9 cellular contexts compared by ENCODE assay signal in genomic region chr13:79482271-79482970, GRCh38. TPM values are rescaled to one million over a fixed set of nuclear protein-coding genes. Genes with fewer than 3 reads are reported as not detected.
DNase-seq lines count a peak whose midpoint lies in the region; ATAC-seq and TF ChIP-seq lines count a peak whose summit lies in the region.
"Had no signal": no experiment of that assay in that cellular context is flagged by ENCODE, and none has a peak within 500 bp of the region (broad histone marks: within the 10 kb centered on the region; RNA-seq: fewer than 3 reads in every experiment).

No MANE protein-coding gene starts in this region.

- TF ChIP-seq CTCF in AG09309 (IDR thresholded peaks at IDR 0.05; ENCODE audit: control insufficient read depth, insufficient read depth, low read depth, low read length, missing control alignments): no peak
- TF ChIP-seq CTCF in IMR-90 (conservative IDR thresholded peaks at IDR 0.05; ENCODE audit: low read depth, low read length): no peak
- no peak for TF ChIP-seq CTCF in MCF 10A (IDR thresholded peaks at IDR 0.05; ENCODE audit: unreplicated experiment)
- no peak for TF ChIP-seq CTCF in mesothelial cell of epicardium (IDR thresholded peaks at IDR 0.05; ENCODE audit: unreplicated experiment)
- TF ChIP-seq CTCF in GM13976 (IDR thresholded peaks at IDR 0.05; ENCODE audit: borderline replicate concordance, control extremely low read depth, extremely low read depth, insufficient read depth, missing control alignments): no peak

- in situ Hi-C loops in IMR-90 (cut with MboI; ENCODE audit: low sequenced_read_pairs) (no loop called here), GM13976 (cut with MboI; ENCODE audit: low sequenced_read_pairs, unreplicated experiment) (no loop called here)

- H3K4me3 ChIP-seq in AG09309 (ENCODE audit: control insufficient read depth, low read depth, low read length) (peak overlapping the region; percentile 98), IMR-90 (ENCODE audit: insufficient read depth, low read depth, low read length) (peak overlapping the region; percentile 42)

- no peak overlapping the region for H3K4ac ChIP-seq in IMR-90 (ENCODE audit: low read depth, low read length)

- no peak overlapping the region for H3K27ac ChIP-seq in IMR-90 (ENCODE audit: insufficient read depth, low read length)

- peaks cover 12 to 38% of the 10 kb centered on the region in 2 experiments; a peak in 3 of 4 replicates for H3K79me1 ChIP-seq in IMR-90 (ENCODE audit: low read depth in 1 of 2, low read length in 2 of 2)

- H3K18ac ChIP-seq in IMR-90 (ENCODE audit: low read depth, low read length): no peak overlapping the region

- H3K4me1 ChIP-seq in IMR-90 (ENCODE audit: control insufficient read depth, insufficient read depth, low read length): no peaks in the 10 kb centered on the region

- no peaks in the 10 kb centered on the region for H3K9me3 ChIP-seq in IMR-90 (ENCODE audit: control insufficient read depth, insufficient read depth, low read length)

- DNase-seq in AG09309 (ENCODE audit: low read depth) (no peak), IMR-90 (peak; percentile 35), MCF 10A (ENCODE audit: unreplicated experiment) (no peak), mesothelial cell of epicardium (ENCODE audit: low spot score in 2 of 2, unreplicated experiment in 2 of 2) (no peak), NCI-H446 (lab: John Stamatoyannopoulos, UW) (no peak), GM13976 (ENCODE audit: low spot score) (no peak)
- DNase-seq: NCI-H1436 treated with DMSO at 0.1 percent for 48 hours had no signal

- no peak overlapping the region for H2BK20ac ChIP-seq in IMR-90 (ENCODE audit: low read depth, low read length)

- H2AFZ ChIP-seq in IMR-90 (replicated peaks; ENCODE audit: low read length, poor library complexity): no peak overlapping the region

- peaks cover 7% of the 10 kb centered on the region for H3K36me3 Mint-ChIP-seq in MCF 10A (ENCODE audit: insufficient read depth, unreplicated experiment)
- no peaks in the 10 kb centered on the region for H3K36me3 Mint-ChIP-seq in mesothelial cell of epicardium

- no peaks in the 10 kb centered on the region for H3K36me3 ChIP-seq in IMR-90 (ENCODE audit: control insufficient read depth, insufficient read depth, low read length)

- TF ChIP-seq RAD21 in IMR-90 (IDR thresholded peaks at IDR 0.05; ENCODE audit: low read length): no peak

- H3K27ac Mint-ChIP-seq in MCF 10A (ENCODE audit: low read depth, unreplicated experiment): peak overlapping the region; percentile 94
- peak overlapping the region; percentile 95 for H3K27ac Mint-ChIP-seq in mesothelial cell of epicardium

- H3K4me3 Mint-ChIP-seq in MCF 10A (ENCODE audit: unreplicated experiment): peak overlapping the region; percentile 97
- peak overlapping the region; percentile 83 for H3K4me3 Mint-ChIP-seq in mesothelial cell of epicardium

- no peak overlapping the region; the same call in 1 of the 2 replicates for H3K14ac ChIP-seq in IMR-90 (replicated peaks; ENCODE audit: low read depth, low read length)

- CTCF ChIA-PET in IMR-90 (lab: Yijun Ruan, JAX) (interaction anchor here (0.7 to 1.3 kb wide), 4 partner anchors 30 to 1695 kb away, joined by 3 to 5 read pairs (median 4); no protein-coding TSS in a partner anchor), MCF 10A (lab: Yijun Ruan, JAX) (interaction anchor here (0.6 to 3.7 kb wide), 11 partner anchors 9 to 136 kb away, joined by 3 to 15 read pairs (median 4); no protein-coding TSS in a partner anchor)

- intact Hi-C loops in IMR-90 (cut with micrococcal nuclease) (loop anchor here (5.0 kb wide), 2 partner anchors 50 to 60 kb away; no protein-coding TSS in a partner anchor), MCF 10A (cut with micrococcal nuclease) (loop anchor here (5.0 kb wide), 2 partner anchors 60 to 75 kb away; partner anchors contain the start of gene RBM26)

- peak overlapping the region; percentile 21 for H2BK5ac ChIP-seq in IMR-90 (ENCODE audit: low read depth, low read length, poor library complexity, severe bottlenecking)

- no peak overlapping the region for H2BK120ac ChIP-seq in IMR-90 (ENCODE audit: low read depth, low read length)

- peaks cover 37% of the 10 kb centered on the region for H3K4me1 Mint-ChIP-seq in MCF 10A (ENCODE audit: insufficient read depth, unreplicated experiment)
- H3K4me1 Mint-ChIP-seq in mesothelial cell of epicardium: peaks cover 48% of the 10 kb centered on the region

- no CpG with 5 or more reads among the region's 3 CpGs for WGBS in IMR-90 (ENCODE audit: extremely low coverage in 2 of 2, insufficient read length in 1 of 2), 2 experiments

- no TSS peak for BruUV-seq in IMR-90 (replicated peaks; lab: Mats Ljungman, UMichigan)
- BruUV-seq in MCF 10A (replicated peaks; lab: Mats Ljungman, UMichigan): TSS peak; percentile 50

- H4K91ac ChIP-seq in IMR-90 (ENCODE audit: insufficient read depth, low read depth, low read length): no peak overlapping the region

- peak overlapping the region; percentile 97 for H3K4me2 ChIP-seq in IMR-90 (ENCODE audit: low read depth, low read length)

- POLR2A ChIA-PET in IMR-90 (lab: Charles Lee; ENCODE audit: unreplicated experiment) (no interaction called here), MCF 10A (lab: Yijun Ruan, JAX) (interaction anchor here (1.0 to 6.4 kb wide), 19 partner anchors 9 to 859 kb away, joined by 3 to 160 read pairs (median 11); partner anchors contain the start of genes RBM26 and SPRY2)

- H3K56ac ChIP-seq in IMR-90 (ENCODE audit: extremely low read depth, insufficient read depth, low read length): no peak overlapping the region

- H2AK5ac ChIP-seq in IMR-90 (ENCODE audit: low read depth, low read length): no peak overlapping the region

- H3K9me3 Mint-ChIP-seq in MCF 10A (ENCODE audit: unreplicated experiment) (no peaks in the 10 kb centered on the region), mesothelial cell of epicardium (no peaks in the 10 kb centered on the region)

- H3K9me1 ChIP-seq in IMR-90 (ENCODE audit: insufficient read depth, low read length): no peaks in the 10 kb centered on the region; the same call in 1 of the 2 replicates

- H2AK9ac ChIP-seq in IMR-90 (replicated peaks; ENCODE audit: low read depth, low read length, poor library complexity): no peak overlapping the region

- no peak overlapping the region for H2BK15ac ChIP-seq in IMR-90 (ENCODE audit: low read depth, low read length)

- ATAC-seq in IMR-90 (ENCODE audit: low read depth) (no peak), HG02798 (IDR thresholded peaks at IDR 0.05; ENCODE audit: poor library complexity, unreplicated experiment) (no peak), GM18868 (IDR thresholded peaks at IDR 0.05; ENCODE audit: unreplicated experiment) (no peak)

- TF ChIP-seq POLR2A in IMR-90 (IDR thresholded peaks at IDR 0.05; ENCODE audit: low read depth, low read length): 0 out of 2 replicates have a peak, but pooled peaks have one; percentile 1

- H3K9ac ChIP-seq in IMR-90 (ENCODE audit: low read depth, low read length): no peak overlapping the region; the same call in 1 of the 2 replicates

- peaks cover 7% of the 10 kb centered on the region; the same call in 1 of the 2 replicates for H4K20me1 ChIP-seq in IMR-90 (ENCODE audit: insufficient read depth, low read length)

- no peak overlapping the region; a peak in 1 of 4 replicates for H4K8ac ChIP-seq in IMR-90 (ENCODE audit: low read depth in 2 of 2, low read length in 2 of 2)

- dilution Hi-C loops in IMR-90 (cut with HindIII; ENCODE audit: low sequenced_read_pairs, unreplicated experiment): no loop called here

- peaks cover 6% of the 10 kb centered on the region for H3K27me3 ChIP-seq in IMR-90 (ENCODE audit: control insufficient read depth, insufficient read depth, low read length)

- no peaks in the 10 kb centered on the region for H3K27me3 Mint-ChIP-seq in MCF 10A (ENCODE audit: insufficient read depth, unreplicated experiment)
- no peaks in the 10 kb centered on the region for H3K27me3 Mint-ChIP-seq in mesothelial cell of epicardium (ENCODE audit: low read depth)

- H4K5ac ChIP-seq in IMR-90 (ENCODE audit: low read depth, low read length): no peak overlapping the region

- H3K23ac ChIP-seq in IMR-90 (ENCODE audit: low read depth, low read length): no peak overlapping the region

TF ChIP-seq in IMR-90, 13 proteins besides CTCF, POLR2A, EP300 and RAD21:
- TF ChIP-seq MAFK (IDR thresholded peaks at IDR 0.05; ENCODE audit: low read depth, low read length) (no peak), MAZ (IDR thresholded peaks at IDR 0.05; ENCODE audit: borderline replicate concordance, low read depth, low read length) (no peak), RCOR1 (IDR thresholded peaks at IDR 0.05; ENCODE audit: insufficient replicate concordance, low read length) (no peak), CHD1 (IDR thresholded peaks at IDR 0.05; ENCODE audit: low read depth, low read length) (no peak), FOS (IDR thresholded peaks at IDR 0.05; ENCODE audit: low read depth, low read length) (no peak), SMC3 (IDR thresholded peaks at IDR 0.05; ENCODE audit: low read depth, low read length) (no peak), BHLHE40 (IDR thresholded peaks at IDR 0.05; ENCODE audit: low read depth, low read length) (no peak)

RNA-seq across cellular contexts. Expression of gene NDFIP2, which starts 1.5 kb away (rescaled TPM):
- 25.8 and 48.9 TPM in 2 replicates for total RNA-seq in IMR-90 (2012; rRNA removed)
- polyA plus RNA-seq in IMR-90 (2012; rRNA removed): 23.1 and 23.8 TPM in 2 replicates
- polyA plus RNA-seq in IMR-90 (2012; cell fraction: cytosol; rRNA removed): 8.0 and 9.4 TPM in 2 replicates
- 3.8 and 9.2 TPM in 2 replicates for polyA plus RNA-seq in IMR-90 (2012; cell fraction: nucleus; rRNA removed; ENCODE audit: low replicate concordance)
- total RNA-seq in MCF 10A (2022): 66.0 and 81.6 TPM in 2 replicates
- total RNA-seq in mesothelial cell of epicardium: 40.0 to 46.9 TPM (median 41.7 TPM) in 3 replicates
